ENCODE assay signal across 13 cellular contexts in the genomic region with DNA sequence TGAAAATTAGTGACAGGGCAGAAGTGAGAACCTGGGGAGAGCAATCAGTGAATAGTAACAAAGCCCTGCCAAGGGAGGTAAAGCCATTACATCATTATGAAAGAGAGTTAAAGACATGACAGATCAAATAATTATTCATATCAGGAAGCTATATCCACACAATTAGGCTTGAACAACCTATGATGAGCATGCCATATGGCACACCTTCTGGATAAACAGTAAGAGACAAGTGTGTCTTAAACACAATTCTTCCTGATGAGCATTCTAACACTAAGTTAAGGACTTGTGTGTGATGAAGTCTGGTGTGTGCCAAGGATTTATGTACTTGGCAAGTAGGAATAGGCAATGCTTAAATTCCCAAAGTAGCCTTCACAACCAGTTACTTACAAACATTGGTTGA.
"Had no signal": no experiment of that assay in that cellular context is flagged by ENCODE, and none has a peak within 500 bp of the region (broad histone marks: within the 10 kb centered on the region; RNA-seq: fewer than 3 reads in every experiment).

No MANE protein-coding gene starts in this region.

- H3K36me3 ChIP-seq: brain microvascular endothelial cell, gastroesophageal sphincter, left ventricle myocardium inferior, upper lobe of left lung had no signal

- H3K27ac ChIP-seq: brain microvascular endothelial cell, dorsolateral prefrontal cortex, left ventricle myocardium inferior, upper lobe of left lung had no signal

- ATAC-seq: activated CD4-positive, CD25-positive, alpha-beta regulatory T cell treated with anti-CD3 and anti-CD28 coated beads, Interleukin-2, amount 50 U/mL, for 24 hours; activated naive CD4-positive, alpha-beta T cell treated with anti-CD3 and anti-CD28 coated beads, Interleukin-2, amount 50 U/mL, for 72 hours; gastroesophageal sphincter had no signal

- H3K27me3 ChIP-seq: brain microvascular endothelial cell, dorsolateral prefrontal cortex, gastroesophageal sphincter, upper lobe of left lung had no signal

- H3K9me3 ChIP-seq: gastroesophageal sphincter, left ventricle myocardium inferior, upper lobe of left lung had no signal

- DNase-seq: activated CD4-positive, alpha-beta T cell treated with anti-CD3 and anti-CD28 coated beads, Interleukin-2, amount 50 U/mL, for 4 hours; activated effector memory CD4-positive, alpha-beta T cell treated with anti-CD3 and anti-CD28 coated beads, Interleukin-2, amount 50 U/mL, for 16 hours; activated T-cell treated with anti-CD3 and anti-CD28 coated beads, Interleukin-2, amount 50 U/mL, for 1 hour; amygdala; brain microvascular endothelial cell; dorsolateral prefrontal cortex; left ventricle myocardium inferior; stimulated activated CD4-positive, alpha-beta T cell treated with anti-CD3 and anti-CD28 coated beads, Interleukin-2, amount 100 ng/mL, for 48 hours; stimulated activated naive CD4-positive, alpha-beta T cell treated with Interleukin-2 at 50 U/mL for 16 hours; upper lobe of left lung had no signal

- H3K4me3 ChIP-seq: dorsolateral prefrontal cortex, gastroesophageal sphincter, left ventricle myocardium inferior, upper lobe of left lung had no signal
